In genomic region chr22:42996646-42997365, GRCh38 we compare ENCODE assay signal across 12 cellular contexts. TPM values are rescaled to one million over a fixed set of nuclear protein-coding genes. Genes with fewer than 3 reads are reported as not detected.
DNase-seq lines count a peak whose midpoint lies in the region; ATAC-seq and TF ChIP-seq lines count a peak whose summit lies in the region.
"Had no signal": no experiment of that assay in that cellular context is flagged by ENCODE, and none has a peak within 500 bp of the region (broad histone marks: within the 10 kb centered on the region; RNA-seq: fewer than 3 reads in every experiment).

No MANE protein-coding gene starts in this region.

- WGBS in upper lobe of left lung, 2 donors = 51 to 66% methylated on average over 10 of the region's 10 CpGs

- no peak for TF ChIP-seq POLR2A in upper lobe of left lung (IDR thresholded peaks at IDR 0.05)

- no peak overlapping the region for H3K4me3 ChIP-seq in coronary artery
- H3K4me3 ChIP-seq in muscle layer of colon (ENCODE audit: low read depth in 1 of 2, low read length in 2 of 2) = no peak overlapping the region
- H3K4me3 ChIP-seq in upper lobe of left lung = no peak overlapping the region

- H3K9me3 ChIP-seq in muscle layer of colon (ENCODE audit: low read length) = no peaks in the 10 kb centered on the region
- no peaks in the 10 kb centered on the region for H3K9me3 ChIP-seq in upper lobe of left lung

- no peak for TF ChIP-seq CTCF in coronary artery (IDR thresholded peaks at IDR 0.05)
- TF ChIP-seq CTCF in upper lobe of left lung (IDR thresholded peaks at IDR 0.05) = no peak

- H3K36me3 ChIP-seq in muscle layer of colon (ENCODE audit: insufficient read depth, low read length) (no peaks in the 10 kb centered on the region), upper lobe of left lung (no peaks in the 10 kb centered on the region)

- H3K9ac ChIP-seq in muscle layer of colon (ENCODE audit: low read length) = no peak overlapping the region

- peaks cover 70% of the 10 kb centered on the region for H3K4me1 ChIP-seq in muscle layer of colon (ENCODE audit: insufficient read depth, low read length)
- H3K4me1 ChIP-seq in upper lobe of left lung = peaks cover 70 to 91% (median 82%) of the 10 kb centered on the region in 4 donors

- ATAC-seq in upper lobe of left lung (ENCODE audit: low FRiP score in 2 of 2) = no peak
- ATAC-seq: natural killer cell treated with Interleukin-12 subunit alpha and Interleukin-12 subunit beta and Interleukin-15 and Interleukin-18, amount 100 ng/mL, for 72 hours had no signal

- peak overlapping the region; percentile 85 to 87 for H3K27ac ChIP-seq in coronary artery
- peak overlapping the region; percentile 20 for H3K27ac ChIP-seq in muscle layer of colon (ENCODE audit: low read depth, low read length)
- peak overlapping the region; percentile 87 to 93 (median 90) for H3K27ac ChIP-seq in upper lobe of left lung

- DNase-seq in MV-4-11 (lab: John Stamatoyannopoulos, UW) = peak; percentile 38
- DNase-seq in coronary artery (ENCODE audit: low spot score) = peak; percentile 82
- no peak for DNase-seq in upper lobe of left lung
- no peak for DNase-seq in medulla oblongata (ENCODE audit: extremely low spot score)
- no peak for DNase-seq in activated CD4-positive, alpha-beta T cell treated with anti-CD3 and anti-CD28 coated beads, Interleukin-2, amount 50 U/mL, for 1 hour
- no peak for DNase-seq in middle frontal gyrus (ENCODE audit: extremely low spot score, low spot score)
- DNase-seq: anterior cingulate cortex, DMS 273 treated with DMSO at 0.1 percent for 48 hours, NCI-H1694, SHP77 had no signal

- no peaks in the 10 kb centered on the region for H3K27me3 ChIP-seq in muscle layer of colon (ENCODE audit: control insufficient read depth in 1 of 2, insufficient read depth in 2 of 2, low read length in 2 of 2)
- H3K27me3 ChIP-seq in upper lobe of left lung = no peaks in the 10 kb centered on the region

- no peak for TF ChIP-seq EP300 in upper lobe of left lung (IDR thresholded peaks at IDR 0.05)

RNA-seq across cellular contexts. Expression of gene PACSIN2, which starts 18.1 kb away (rescaled TPM):
- total RNA-seq in upper lobe of left lung = 100 to 1,000 TPM; 120 to 186 (median 151) TPM

Comparison
In these comparisons a context has a peak if more than half of its experiments do, and no peak if none do; other contexts are left out.
1. DNase-seq: peak in MV-4-11 (single experiment) and coronary artery (single experiment); none in upper lobe of left lung (0 of 2), medulla oblongata (single experiment), activated CD4-positive, alpha-beta T cell treated with anti-CD3 and anti-CD28 coated beads, Interleukin-2, amount 50 U/mL, for 1 hour (single experiment) and middle frontal gyrus (single experiment).
2. H3K27ac ChIP-seq: peak in every context shown above with its lines; median percentile 90 in upper lobe of left lung; 86 in coronary artery; 20 in muscle layer of colon.